1 cellular context compared by ENCODE assay signal in genomic region chr17:45371414-45372324, GRCh38.
TF ChIP-seq lines count a peak whose summit lies in the region.

No MANE protein-coding gene starts in this region.

TF ChIP-seq in HepG2, 621 proteins besides CTCF, POLR2A, EP300 and RAD21 (continued from another document and continues in another):
- no peak for TF ChIP-seq ZHX1 (CRISPR knock-in tag; IDR thresholded peaks at IDR 0.05; ENCODE audit: low read depth)
- no peak for TF ChIP-seq NFIB (CRISPR knock-in tag; IDR thresholded peaks at IDR 0.05; ENCODE audit: borderline replicate concordance)
- no peak for TF ChIP-seq DMTF1 (CRISPR knock-in tag; IDR thresholded peaks at IDR 0.05)
- no peak for TF ChIP-seq TBP (CRISPR knock-in tag; IDR thresholded peaks at IDR 0.05)
- peak; percentile 56 for TF ChIP-seq RXRB (CRISPR knock-in tag; IDR thresholded peaks at IDR 0.05; ENCODE audit: borderline replicate concordance)
- TF ChIP-seq NR2F1 (CRISPR knock-in tag; IDR thresholded peaks at IDR 0.05) = no peak; a peak in 1 of 4 replicates
- peak; percentile 72 for TF ChIP-seq KLF6 (CRISPR knock-in tag; IDR thresholded peaks at IDR 0.05)
- TF ChIP-seq DZIP1 (CRISPR knock-in tag; IDR thresholded peaks at IDR 0.05) = peak; percentile 88; the same call in 1 of the 2 replicates
- no peak for TF ChIP-seq HES4 (CRISPR knock-in tag; IDR thresholded peaks at IDR 0.05; ENCODE audit: borderline replicate concordance)
- TF ChIP-seq ATRX (CRISPR knock-in tag; IDR thresholded peaks at IDR 0.05; ENCODE audit: borderline replicate concordance) = no peak
- TF ChIP-seq ZNF577 (CRISPR knock-in tag; IDR thresholded peaks at IDR 0.05; ENCODE audit: borderline replicate concordance, low read depth) = no peak
- peak; percentile 31; the same call in 1 of the 2 replicates for TF ChIP-seq GATAD1 (CRISPR knock-in tag; IDR thresholded peaks at IDR 0.05)
- no peak for TF ChIP-seq CENPX (CRISPR knock-in tag; IDR thresholded peaks at IDR 0.05)
- no peak for TF ChIP-seq ATAD3A (CRISPR knock-in tag; IDR thresholded peaks at IDR 0.05)
- TF ChIP-seq NR2F2 (IDR thresholded peaks at IDR 0.05; ENCODE audit: borderline replicate concordance, low read depth) = no peak
- TF ChIP-seq SAFB2 (CRISPR knock-in tag; IDR thresholded peaks at IDR 0.05; ENCODE audit: borderline replicate concordance, low read depth) = peak; percentile 84
- TF ChIP-seq SMARCE1 (IDR thresholded peaks at IDR 0.05; ENCODE audit: borderline replicate concordance) = peak; percentile 54; the same call in 1 of the 2 replicates
- TF ChIP-seq SMAD9 (CRISPR knock-in tag; IDR thresholded peaks at IDR 0.05) = no peak
- 0 out of 2 replicates have a peak, but pooled peaks have one; percentile 62 for TF ChIP-seq ETV6 (CRISPR knock-in tag; conservative IDR thresholded peaks at IDR 0.05)
- TF ChIP-seq ZNF589 (CRISPR knock-in tag; conservative IDR thresholded peaks at IDR 0.05) = no peak
- no peak for TF ChIP-seq GRHL1 (CRISPR knock-in tag; conservative IDR thresholded peaks at IDR 0.05)
- TF ChIP-seq ZNF318 (CRISPR knock-in tag; IDR thresholded peaks at IDR 0.05) = no peak
- TF ChIP-seq ETV5 (CRISPR knock-in tag; IDR thresholded peaks at IDR 0.05; ENCODE audit: borderline replicate concordance) = peak; percentile 87
- peak; percentile 62 for TF ChIP-seq KAT8 (CRISPR knock-in tag; IDR thresholded peaks at IDR 0.05)
- no peak for TF ChIP-seq ZNF496 (CRISPR knock-in tag; IDR thresholded peaks at IDR 0.05; ENCODE audit: insufficient replicate concordance)
- TF ChIP-seq HDAC6 (IDR thresholded peaks at IDR 0.05; ENCODE audit: low read depth, low read length) = no peak
- TF ChIP-seq ZBTB34 (CRISPR knock-in tag; IDR thresholded peaks at IDR 0.05) = 0 out of 2 replicates have a peak, but pooled peaks have one; percentile 22
- TF ChIP-seq MTF2 (CRISPR knock-in tag; IDR thresholded peaks at IDR 0.05; ENCODE audit: borderline replicate concordance) = peak; percentile 73; the same call in 1 of the 2 replicates
- TF ChIP-seq NAIF1 (CRISPR knock-in tag; IDR thresholded peaks at IDR 0.05; ENCODE audit: borderline replicate concordance) = no peak
- no peak for TF ChIP-seq ZNF616 (CRISPR knock-in tag; IDR thresholded peaks at IDR 0.05; ENCODE audit: low read depth)
- TF ChIP-seq ZEB1 (IDR thresholded peaks at IDR 0.05; ENCODE audit: insufficient replicate concordance, low read depth) = peak; percentile 55
- no peak for TF ChIP-seq SCMH1 (CRISPR knock-in tag; IDR thresholded peaks at IDR 0.05; ENCODE audit: borderline replicate concordance)
- TF ChIP-seq BHLHE40 (IDR thresholded peaks at IDR 0.05; ENCODE audit: low read length) = peak; percentile 95
- no peak for TF ChIP-seq FOXK2 (IDR thresholded peaks at IDR 0.05)
- no peak for TF ChIP-seq HOXA7 (CRISPR knock-in tag; IDR thresholded peaks at IDR 0.05)
- peak; percentile 6; the same call in 1 of the 2 replicates for TF ChIP-seq MAFF (IDR thresholded peaks at IDR 0.05; ENCODE audit: low read depth, low read length)
- no peak for TF ChIP-seq ZSCAN22 (CRISPR knock-in tag; IDR thresholded peaks at IDR 0.05)
- TF ChIP-seq HDAC2 (CRISPR knock-in tag; IDR thresholded peaks at IDR 0.05) = peak; percentile 39; the same call in 1 of the 2 replicates
- TF ChIP-seq ZNF839 (CRISPR knock-in tag; IDR thresholded peaks at IDR 0.05; ENCODE audit: borderline replicate concordance) = peak; percentile 64; the same call in 1 of the 2 replicates
- no peak for TF ChIP-seq STAT6 (CRISPR knock-in tag; IDR thresholded peaks at IDR 0.05; ENCODE audit: borderline replicate concordance)
- TF ChIP-seq ZNF549 (CRISPR knock-in tag; IDR thresholded peaks at IDR 0.05) = no peak
